In the genomic region with DNA sequence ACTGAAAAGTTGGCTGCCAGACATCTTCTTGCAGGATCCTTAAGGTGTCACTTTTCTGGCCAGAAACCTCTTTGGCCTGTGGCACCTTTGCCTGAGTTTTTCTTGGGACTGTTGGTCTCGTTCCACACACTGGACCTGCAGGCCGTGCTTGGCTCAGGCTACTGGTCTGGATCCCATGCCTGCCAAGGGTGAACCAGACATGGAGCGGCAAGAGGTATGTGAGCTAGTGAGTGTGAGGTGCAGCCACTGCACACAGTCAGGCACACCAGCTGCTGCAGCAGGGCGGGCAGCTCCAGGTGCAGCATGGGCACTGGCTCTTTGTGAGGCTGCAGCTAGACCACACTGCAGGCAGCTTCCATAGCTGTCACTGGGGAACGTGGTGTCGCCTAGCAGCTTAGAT, we compare ENCODE assay signal across 19 cellular contexts.
"Had no signal": no experiment of that assay in that cellular context is flagged by ENCODE, and none has a peak within 500 bp of the region (broad histone marks: within the 10 kb centered on the region; RNA-seq: fewer than 3 reads in every experiment).

No MANE protein-coding gene starts in this region.

- H3K4me1 Mint-ChIP-seq: brain had no signal

- DNase-seq: activated CD4-positive, alpha-beta T cell treated with anti-CD3 and anti-CD28 coated beads for 4 hours; activated CD8-positive, alpha-beta memory T cell treated with anti-CD3 and anti-CD28 coated beads, Interleukin-2, amount 50 U/mL, for 48 hours; activated effector memory CD4-positive, alpha-beta T cell treated with Interleukin-2 at 50 U/mL for 16 hours; activated naive CD4-positive, alpha-beta T cell; activated T-cell treated with anti-CD3 and anti-CD28 coated beads, Interleukin-2, amount 50 U/mL, for 1 hour; KG1; NCI-H1048; NCI-H146; NCI-H187 treated with DMSO at 0.1 percent for 48 hours; NCI-H2081 treated with DMSO at 0.1 percent for 48 hours; NCI-H524; Peyer's patch; SHP77 treated with DMSO at 0.1 percent for 48 hours had no signal

- H3K27ac Mint-ChIP-seq: activated CD8-positive, alpha-beta T cell treated with anti-CD3 and anti-CD28 coated beads for 36 hours; activated naive CD4-positive, alpha-beta T cell treated with anti-CD3 and anti-CD28 coated beads, Interleukin-2, amount 50 U/mL, for 24 hours; brain; T-helper 1 cell treated with Interleukin-12 subunit alpha and Interleukin-12 subunit beta and Interleukin-4 antibody, amounts not matched to agents 30 μg/mL and 1 μg/mL, for 36 hours had no signal

- H3K4me3 Mint-ChIP-seq: activated CD8-positive, alpha-beta T cell treated with anti-CD3 and anti-CD28 coated beads for 36 hours; activated naive CD4-positive, alpha-beta T cell treated with anti-CD3 and anti-CD28 coated beads, Interleukin-2, amount 50 U/mL, for 24 hours; brain; T-helper 1 cell treated with Interleukin-12 subunit alpha and Interleukin-12 subunit beta and Interleukin-4 antibody, amounts not matched to agents 30 μg/mL and 1 μg/mL, for 36 hours had no signal

- H3K27ac ChIP-seq: Peyer's patch, RWPE1 had no signal

- ATAC-seq: activated CD4-positive, CD25-positive, alpha-beta regulatory T cell treated with anti-CD3 and anti-CD28 coated beads, Interleukin-2, amount 50 U/mL, for 24 hours; activated CD8-positive, alpha-beta T cell treated with anti-CD3 and anti-CD28 coated beads for 36 hours had no signal

- H3K27me3 ChIP-seq: Peyer's patch had no signal

- H3K4me3 ChIP-seq: Peyer's patch had no signal

- H3K27me3 Mint-ChIP-seq: activated CD8-positive, alpha-beta T cell treated with anti-CD3 and anti-CD28 coated beads for 36 hours; activated naive CD4-positive, alpha-beta T cell treated with anti-CD3 and anti-CD28 coated beads, Interleukin-2, amount 50 U/mL, for 24 hours; brain had no signal

- H3K4me1 ChIP-seq: Peyer's patch had no signal

- H3K36me3 ChIP-seq: Peyer's patch had no signal
